In the genomic region with DNA sequence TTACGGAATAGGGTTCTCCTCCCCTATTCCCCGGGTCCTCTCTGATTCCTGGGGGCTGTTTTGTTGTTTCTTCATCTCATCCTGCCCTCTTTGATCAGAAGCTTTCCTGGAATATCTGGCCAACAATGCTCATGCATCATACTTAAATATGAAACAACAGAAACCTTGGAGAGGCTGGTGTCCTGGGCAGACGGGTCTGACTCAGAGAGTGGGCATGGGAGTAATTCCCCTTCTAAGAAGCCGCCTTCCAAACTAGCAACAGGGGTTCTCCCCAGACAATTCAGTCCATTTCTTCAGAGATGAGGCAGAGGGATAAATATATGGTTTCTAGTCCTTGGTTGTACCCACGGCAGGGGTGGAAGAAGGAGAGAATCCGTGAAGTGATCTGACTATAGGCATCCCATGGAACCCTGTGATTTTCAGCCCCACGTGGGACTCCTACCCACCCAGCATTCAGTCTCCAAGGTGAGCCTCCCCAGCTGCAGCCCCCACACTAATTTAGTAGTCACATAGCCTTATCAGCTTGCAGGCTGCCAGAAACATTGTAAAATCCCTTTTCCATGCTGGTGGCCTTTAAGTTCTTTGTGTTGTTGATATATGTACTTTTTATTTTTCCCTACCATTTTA, we compare ENCODE assay signal across 25 cellular contexts.
DNase-seq lines count a peak whose midpoint lies in the region; ATAC-seq and FAIRE-seq lines count a peak whose summit lies in the region.
"Had no signal": no experiment of that assay in that cellular context is flagged by ENCODE, and none has a peak within 500 bp of the region (broad histone marks: within the 10 kb centered on the region; RNA-seq: fewer than 3 reads in every experiment).

No MANE protein-coding gene starts in this region.

- no peak overlapping the region for H3K4me3 Mint-ChIP-seq in activated T-cell treated with anti-CD3 and anti-CD28 coated beads, Interleukin-2, amount 50 U/mL, for 72 hours
- H3K4me3 Mint-ChIP-seq: brain, IgD-negative memory B cell had no signal

- H3K4me1 Mint-ChIP-seq in activated T-cell treated with anti-CD3 and anti-CD28 coated beads, Interleukin-2, amount 50 U/mL, for 72 hours (ENCODE audit: low read depth), result peaks cover 45% of the 10 kb centered on the region

- no peaks in the 10 kb centered on the region for H3K36me3 Mint-ChIP-seq in activated T-cell treated with anti-CD3 and anti-CD28 coated beads, Interleukin-2, amount 50 U/mL, for 72 hours (ENCODE audit: insufficient read depth in 2 of 2)

- no peaks in the 10 kb centered on the region for H3K27me3 Mint-ChIP-seq in activated T-cell treated with anti-CD3 and anti-CD28 coated beads, Interleukin-2, amount 50 U/mL, for 72 hours (ENCODE audit: low read depth)
- H3K27me3 Mint-ChIP-seq: IgD-negative memory B cell had no signal

- peak in 1 of 2 donors; percentile 21 for ATAC-seq in activated T-cell treated with anti-CD3 and anti-CD28 coated beads, Interleukin-2, amount 50 U/mL, for 72 hours (replicated peaks in 1 of 2)

- H3K9me3 Mint-ChIP-seq in activated T-cell treated with anti-CD3 and anti-CD28 coated beads, Interleukin-2, amount 50 U/mL, for 72 hours, result no peaks in the 10 kb centered on the region
- H3K9me3 Mint-ChIP-seq: brain, IgD-negative memory B cell had no signal

- peak overlapping the region; percentile 46 for H3K27ac Mint-ChIP-seq in activated T-cell treated with anti-CD3 and anti-CD28 coated beads, Interleukin-2, amount 50 U/mL, for 72 hours
- H3K27ac Mint-ChIP-seq: brain had no signal

- no peak for DNase-seq in activated T-cell treated with anti-CD3 and anti-CD28 coated beads, Interleukin-2, amount 50 U/mL, for 72 hours
- DNase-seq in activated T-cell treated with anti-CD3 and anti-CD28 coated beads, Interleukin-2, amount 50 U/mL, for 1 hour, result no peak
- DNase-seq in HTR-8/SVneo (ENCODE audit: insufficient read length, low spot score) (peak; percentile 24), astrocyte of the hippocampus (ENCODE audit: low read depth, low spot score) (peak; percentile 61), smooth muscle cell of the brain vasculature (ENCODE audit: low read depth, low spot score) (peak; percentile 40), 8988T (no peak), COR-L47 (lab: John Stamatoyannopoulos, UW) (no peak), DMS 273 treated with DMSO at 0.1 percent for 48 hours (lab: John Stamatoyannopoulos, UW) (no peak)
- DNase-seq: activated CD4-positive, alpha-beta T cell treated with anti-CD3 and anti-CD28 coated beads, Interleukin-2, amount 50 U/mL, for 4 hours; activated CD4-positive, CD25-positive, alpha-beta regulatory T cell; dermis blood vessel endothelial cell; DMS53; foreskin fibroblast; islet precursor cell; left ventricle myocardium inferior; mesendoderm; NCI-H1092; NCI-H1694 treated with DMSO at 0.1 percent for 48 hours; spleen; stimulated activated CD4-positive, alpha-beta T cell treated with anti-CD3 and anti-CD28 coated beads, Interleukin-2, amount 100 ng/mL, for 24 hours; T-helper 1 cell had no signal

- no peak for FAIRE-seq in HTR-8/SVneo (lab: Jason Lieb, UNC)
- FAIRE-seq: endometrium, GM12892 had no signal

Comparison
In these comparisons a context has a peak if more than half of its experiments do, and no peak if none do; other contexts are left out.
1. DNase-seq: peak in HTR-8/SVneo (single experiment), astrocyte of the hippocampus (single experiment) and smooth muscle cell of the brain vasculature (single experiment); none in activated T-cell treated with anti-CD3 and anti-CD28 coated beads, Interleukin-2, amount 50 U/mL, for 72 hours (0 of 2), activated T-cell treated with anti-CD3 and anti-CD28 coated beads, Interleukin-2, amount 50 U/mL, for 1 hour (single experiment), 8988T (single experiment), COR-L47 (single experiment) and DMS 273 treated with DMSO at 0.1 percent for 48 hours (single experiment).